In the genomic region with DNA sequence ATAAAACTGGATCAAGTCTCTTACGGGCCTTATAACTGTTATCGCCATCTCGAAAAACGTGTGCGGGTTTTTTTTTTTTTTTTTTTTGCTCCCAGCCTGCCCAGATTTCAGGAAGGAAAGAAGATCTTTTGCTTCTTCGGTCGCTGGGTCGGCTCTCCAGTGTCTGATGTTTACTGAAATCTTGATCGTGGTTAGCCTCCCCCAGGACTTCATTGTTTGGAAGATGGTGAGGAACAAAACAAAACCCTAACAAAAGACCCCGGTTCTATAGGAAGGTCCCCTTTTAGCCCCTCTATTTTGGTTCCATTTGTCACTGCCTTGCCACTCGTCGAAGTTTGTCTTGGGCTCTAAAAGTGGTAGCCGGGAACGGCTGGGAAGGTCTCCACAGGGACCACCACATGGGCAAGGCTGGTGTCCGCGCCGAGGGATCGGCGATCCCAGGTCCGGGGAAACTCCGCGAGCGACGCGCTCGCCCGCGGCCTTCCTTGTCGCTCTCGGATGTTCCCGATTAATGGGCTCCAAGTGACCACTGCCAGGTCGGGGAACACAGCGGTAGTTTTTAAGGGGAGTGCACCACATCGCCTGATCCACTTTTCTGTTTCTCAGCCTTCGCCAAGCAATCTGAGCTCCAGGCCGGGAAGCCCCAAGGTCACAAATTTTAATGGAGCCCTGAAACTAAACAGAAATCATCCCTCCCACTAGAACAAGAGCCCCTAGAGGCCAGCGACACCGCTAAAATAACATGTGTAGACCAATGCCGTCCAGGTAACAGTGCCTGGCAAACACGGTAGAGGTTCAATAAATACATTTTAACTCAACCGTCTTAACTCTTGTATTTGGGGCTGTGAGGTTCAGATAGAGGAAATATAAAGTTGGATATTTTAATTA, we compare ENCODE assay signal across 1 cellular context.
TF ChIP-seq lines count a peak whose summit lies in the region.

No MANE protein-coding gene starts in this region.

TF ChIP-seq in HepG2, 621 proteins besides CTCF, POLR2A, EP300 and RAD21 (continued from another document and continues in another):
- TF ChIP-seq NR2F6 (IDR thresholded peaks at IDR 0.05) (no peak), NR2F6 (CRISPR knock-in tag; IDR thresholded peaks at IDR 0.05) (no peak), MYC (CRISPR knock-in tag; IDR thresholded peaks at IDR 0.05; ENCODE audit: borderline replicate concordance) (no peak), RFX3 (CRISPR knock-in tag; IDR thresholded peaks at IDR 0.05) (no peak), ZBTB42 (CRISPR knock-in tag; IDR thresholded peaks at IDR 0.05) (peak; percentile 75; the same call in 1 of the 2 replicates), CCDC6 (CRISPR knock-in tag; IDR thresholded peaks at IDR 0.05) (no peak), MTA1 (CRISPR knock-in tag; IDR thresholded peaks at IDR 0.05; ENCODE audit: borderline replicate concordance) (no peak), ZEB1 (IDR thresholded peaks at IDR 0.05; ENCODE audit: insufficient replicate concordance, low read depth) (no peak), ZNF790 (CRISPR knock-in tag; IDR thresholded peaks at IDR 0.05; ENCODE audit: borderline replicate concordance) (no peak), DMAP1 (CRISPR knock-in tag; IDR thresholded peaks at IDR 0.05) (no peak; the same call in none of the 2 replicates), PHF8 (CRISPR knock-in tag; IDR thresholded peaks at IDR 0.05) (peak; percentile 63), ZNF841 (CRISPR knock-in tag; IDR thresholded peaks at IDR 0.05; ENCODE audit: borderline replicate concordance) (no peak), ZNF7 (CRISPR knock-in tag; IDR thresholded peaks at IDR 0.05) (no peak), NAIF1 (CRISPR knock-in tag; IDR thresholded peaks at IDR 0.05; ENCODE audit: borderline replicate concordance) (no peak), RBM22 (optimal IDR thresholded peaks at IDR 0.05; ENCODE audit: low read length) (peak; percentile 91), JUND (CRISPR knock-in tag; IDR thresholded peaks at IDR 0.05) (no peak), GFI1 (CRISPR knock-in tag; IDR thresholded peaks at IDR 0.05; ENCODE audit: borderline replicate concordance) (no peak), ZNF619 (CRISPR knock-in tag; IDR thresholded peaks at IDR 0.05) (peak; percentile 84; the same call in 1 of the 2 replicates), ZNF333 (CRISPR knock-in tag; IDR thresholded peaks at IDR 0.05; ENCODE audit: borderline replicate concordance) (no peak), STAG1 (CRISPR knock-in tag; IDR thresholded peaks at IDR 0.05) (no peak), SALL2 (CRISPR knock-in tag; IDR thresholded peaks at IDR 0.05) (no peak), ZNF383 (CRISPR knock-in tag; IDR thresholded peaks at IDR 0.05; ENCODE audit: borderline replicate concordance) (no peak), SYNCRIP (IDR thresholded peaks at IDR 0.05; ENCODE audit: insufficient read depth, low read depth, low read length) (no peak), JUNB (CRISPR knock-in tag; IDR thresholded peaks at IDR 0.05; ENCODE audit: borderline replicate concordance) (no peak), ZNF644 (CRISPR knock-in tag; IDR thresholded peaks at IDR 0.05; ENCODE audit: low read depth) (0 out of 2 replicates have a peak, but pooled peaks have one; percentile 20), ZFAT (CRISPR knock-in tag; conservative IDR thresholded peaks at IDR 0.05) (no peak), ZNF792 (CRISPR knock-in tag; IDR thresholded peaks at IDR 0.05) (no peak), MAF1 (CRISPR knock-in tag; IDR thresholded peaks at IDR 0.05; ENCODE audit: borderline replicate concordance) (no peak), ZNF567 (CRISPR knock-in tag; IDR thresholded peaks at IDR 0.05; ENCODE audit: borderline replicate concordance) (no peak), RBM39 (IDR thresholded peaks at IDR 0.05; ENCODE audit: low read depth, low read length, poor library complexity, severe bottlenecking) (no peak), ZSCAN25 (CRISPR knock-in tag; IDR thresholded peaks at IDR 0.05) (no peak; the same call in 1 of the 2 replicates), ZNF33B (CRISPR knock-in tag; IDR thresholded peaks at IDR 0.05) (peak; percentile 36; the same call in 1 of the 2 replicates)
- TF ChIP-seq, protein P1, sequence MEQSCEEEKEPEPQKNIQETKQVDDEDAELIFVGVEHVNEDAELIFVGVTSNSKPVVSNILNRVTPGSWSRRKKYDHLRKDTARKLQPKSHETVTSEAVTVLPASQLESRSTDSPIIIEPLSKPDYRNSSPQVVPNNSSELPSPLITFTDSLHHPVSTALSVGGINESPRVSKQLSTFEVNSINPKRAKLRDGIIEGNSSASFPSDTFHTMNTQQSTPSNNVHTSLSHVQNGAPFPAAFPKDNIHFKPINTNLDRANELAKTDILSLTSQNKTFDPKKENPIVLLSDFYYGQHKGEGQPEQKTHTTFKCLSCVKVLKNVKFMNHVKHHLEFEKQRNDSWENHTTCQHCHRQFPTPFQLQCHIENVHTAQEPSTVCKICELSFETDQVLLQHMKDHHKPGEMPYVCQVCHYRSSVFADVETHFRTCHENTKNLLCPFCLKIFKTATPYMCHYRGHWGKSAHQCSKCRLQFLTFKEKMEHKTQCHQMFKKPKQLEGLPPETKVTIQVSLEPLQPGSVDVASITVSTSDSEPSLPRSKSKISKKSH (CRISPR knock-in tag; IDR thresholded peaks at IDR 0.05; ENCODE audit: borderline replicate concordance), result no peak
- TF ChIP-seq, protein P2, sequence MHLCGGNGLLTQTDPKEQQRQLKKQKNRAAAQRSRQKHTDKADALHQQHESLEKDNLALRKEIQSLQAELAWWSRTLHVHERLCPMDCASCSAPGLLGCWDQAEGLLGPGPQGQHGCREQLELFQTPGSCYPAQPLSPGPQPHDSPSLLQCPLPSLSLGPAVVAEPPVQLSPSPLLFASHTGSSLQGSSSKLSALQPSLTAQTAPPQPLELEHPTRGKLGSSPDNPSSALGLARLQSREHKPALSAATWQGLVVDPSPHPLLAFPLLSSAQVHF (CRISPR knock-in tag; IDR thresholded peaks at IDR 0.05), result no peak
- TF ChIP-seq, protein P3, sequence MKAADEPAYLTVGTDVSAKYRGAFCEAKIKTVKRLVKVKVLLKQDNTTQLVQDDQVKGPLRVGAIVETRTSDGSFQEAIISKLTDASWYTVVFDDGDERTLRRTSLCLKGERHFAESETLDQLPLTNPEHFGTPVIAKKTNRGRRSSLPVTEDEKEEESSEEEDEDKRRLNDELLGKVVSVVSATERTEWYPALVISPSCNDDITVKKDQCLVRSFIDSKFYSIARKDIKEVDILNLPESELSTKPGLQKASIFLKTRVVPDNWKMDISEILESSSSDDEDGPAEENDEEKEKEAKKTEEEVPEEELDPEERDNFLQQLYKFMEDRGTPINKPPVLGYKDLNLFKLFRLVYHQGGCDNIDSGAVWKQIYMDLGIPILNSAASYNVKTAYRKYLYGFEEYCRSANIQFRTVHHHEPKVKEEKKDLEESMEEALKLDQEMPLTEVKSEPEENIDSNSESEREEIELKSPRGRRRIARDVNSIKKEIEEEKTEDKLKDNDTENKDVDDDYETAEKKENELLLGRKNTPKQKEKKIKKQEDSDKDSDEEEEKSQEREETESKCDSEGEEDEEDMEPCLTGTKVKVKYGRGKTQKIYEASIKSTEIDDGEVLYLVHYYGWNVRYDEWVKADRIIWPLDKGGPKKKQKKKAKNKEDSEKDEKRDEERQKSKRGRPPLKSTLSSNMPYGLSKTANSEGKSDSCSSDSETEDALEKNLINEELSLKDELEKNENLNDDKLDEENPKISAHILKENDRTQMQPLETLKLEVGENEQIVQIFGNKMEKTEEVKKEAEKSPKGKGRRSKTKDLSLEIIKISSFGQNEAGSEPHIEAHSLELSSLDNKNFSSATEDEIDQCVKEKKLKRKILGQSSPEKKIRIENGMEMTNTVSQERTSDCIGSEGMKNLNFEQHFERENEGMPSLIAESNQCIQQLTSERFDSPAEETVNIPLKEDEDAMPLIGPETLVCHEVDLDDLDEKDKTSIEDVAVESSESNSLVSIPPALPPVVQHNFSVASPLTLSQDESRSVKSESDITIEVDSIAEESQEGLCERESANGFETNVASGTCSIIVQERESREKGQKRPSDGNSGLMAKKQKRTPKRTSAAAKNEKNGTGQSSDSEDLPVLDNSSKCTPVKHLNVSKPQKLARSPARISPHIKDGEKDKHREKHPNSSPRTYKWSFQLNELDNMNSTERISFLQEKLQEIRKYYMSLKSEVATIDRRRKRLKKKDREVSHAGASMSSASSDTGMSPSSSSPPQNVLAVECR (CRISPR knock-in tag; IDR thresholded peaks at IDR 0.05; ENCODE audit: borderline replicate concordance), result peak; percentile 58
- TF ChIP-seq, protein P4, sequence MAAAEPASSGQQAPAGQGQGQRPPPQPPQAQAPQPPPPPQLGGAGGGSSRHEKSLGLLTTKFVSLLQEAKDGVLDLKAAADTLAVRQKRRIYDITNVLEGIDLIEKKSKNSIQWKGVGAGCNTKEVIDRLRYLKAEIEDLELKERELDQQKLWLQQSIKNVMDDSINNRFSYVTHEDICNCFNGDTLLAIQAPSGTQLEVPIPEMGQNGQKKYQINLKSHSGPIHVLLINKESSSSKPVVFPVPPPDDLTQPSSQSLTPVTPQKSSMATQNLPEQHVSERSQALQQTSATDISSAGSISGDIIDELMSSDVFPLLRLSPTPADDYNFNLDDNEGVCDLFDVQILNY (CRISPR knock-in tag; conservative IDR thresholded peaks at IDR 0.05), result no peak; the same call in 1 of the 2 replicates
- TF ChIP-seq, protein P5, sequence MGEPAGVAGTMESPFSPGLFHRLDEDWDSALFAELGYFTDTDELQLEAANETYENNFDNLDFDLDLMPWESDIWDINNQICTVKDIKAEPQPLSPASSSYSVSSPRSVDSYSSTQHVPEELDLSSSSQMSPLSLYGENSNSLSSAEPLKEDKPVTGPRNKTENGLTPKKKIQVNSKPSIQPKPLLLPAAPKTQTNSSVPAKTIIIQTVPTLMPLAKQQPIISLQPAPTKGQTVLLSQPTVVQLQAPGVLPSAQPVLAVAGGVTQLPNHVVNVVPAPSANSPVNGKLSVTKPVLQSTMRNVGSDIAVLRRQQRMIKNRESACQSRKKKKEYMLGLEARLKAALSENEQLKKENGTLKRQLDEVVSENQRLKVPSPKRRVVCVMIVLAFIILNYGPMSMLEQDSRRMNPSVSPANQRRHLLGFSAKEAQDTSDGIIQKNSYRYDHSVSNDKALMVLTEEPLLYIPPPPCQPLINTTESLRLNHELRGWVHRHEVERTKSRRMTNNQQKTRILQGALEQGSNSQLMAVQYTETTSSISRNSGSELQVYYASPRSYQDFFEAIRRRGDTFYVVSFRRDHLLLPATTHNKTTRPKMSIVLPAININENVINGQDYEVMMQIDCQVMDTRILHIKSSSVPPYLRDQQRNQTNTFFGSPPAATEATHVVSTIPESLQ (CRISPR knock-in tag; conservative IDR thresholded peaks at IDR 0.05), result peak; percentile 50; the same call in 1 of the 2 replicates
- TF ChIP-seq, protein P6, sequence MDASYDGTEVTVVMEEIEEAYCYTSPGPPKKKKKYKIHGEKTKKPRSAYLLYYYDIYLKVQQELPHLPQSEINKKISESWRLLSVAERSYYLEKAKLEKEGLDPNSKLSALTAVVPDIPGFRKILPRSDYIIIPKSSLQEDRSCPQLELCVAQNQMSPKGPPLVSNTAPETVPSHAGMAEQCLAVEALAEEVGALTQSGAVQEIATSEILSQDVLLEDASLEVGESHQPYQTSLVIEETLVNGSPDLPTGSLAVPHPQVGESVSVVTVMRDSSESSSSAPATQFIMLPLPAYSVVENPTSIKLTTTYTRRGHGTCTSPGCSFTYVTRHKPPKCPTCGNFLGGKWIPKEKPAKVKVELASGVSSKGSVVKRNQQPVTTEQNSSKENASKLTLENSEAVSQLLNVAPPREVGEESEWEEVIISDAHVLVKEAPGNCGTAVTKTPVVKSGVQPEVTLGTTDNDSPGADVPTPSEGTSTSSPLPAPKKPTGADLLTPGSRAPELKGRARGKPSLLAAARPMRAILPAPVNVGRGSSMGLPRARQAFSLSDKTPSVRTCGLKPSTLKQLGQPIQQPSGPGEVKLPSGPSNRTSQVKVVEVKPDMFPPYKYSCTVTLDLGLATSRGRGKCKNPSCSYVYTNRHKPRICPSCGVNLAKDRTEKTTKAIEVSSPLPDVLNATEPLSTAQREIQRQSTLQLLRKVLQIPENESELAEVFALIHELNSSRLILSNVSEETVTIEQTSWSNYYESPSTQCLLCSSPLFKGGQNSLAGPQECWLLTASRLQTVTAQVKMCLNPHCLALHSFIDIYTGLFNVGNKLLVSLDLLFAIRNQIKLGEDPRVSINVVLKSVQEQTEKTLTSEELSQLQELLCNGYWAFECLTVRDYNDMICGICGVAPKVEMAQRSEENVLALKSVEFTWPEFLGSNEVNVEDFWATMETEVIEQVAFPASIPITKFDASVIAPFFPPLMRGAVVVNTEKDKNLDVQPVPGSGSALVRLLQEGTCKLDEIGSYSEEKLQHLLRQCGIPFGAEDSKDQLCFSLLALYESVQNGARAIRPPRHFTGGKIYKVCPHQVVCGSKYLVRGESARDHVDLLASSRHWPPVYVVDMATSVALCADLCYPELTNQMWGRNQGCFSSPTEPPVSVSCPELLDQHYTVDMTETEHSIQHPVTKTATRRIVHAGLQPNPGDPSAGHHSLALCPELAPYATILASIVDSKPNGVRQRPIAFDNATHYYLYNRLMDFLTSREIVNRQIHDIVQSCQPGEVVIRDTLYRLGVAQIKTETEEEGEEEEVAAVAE (CRISPR knock-in tag; IDR thresholded peaks at IDR 0.05; ENCODE audit: borderline replicate concordance), result no peak
- TF ChIP-seq, protein P7, sequence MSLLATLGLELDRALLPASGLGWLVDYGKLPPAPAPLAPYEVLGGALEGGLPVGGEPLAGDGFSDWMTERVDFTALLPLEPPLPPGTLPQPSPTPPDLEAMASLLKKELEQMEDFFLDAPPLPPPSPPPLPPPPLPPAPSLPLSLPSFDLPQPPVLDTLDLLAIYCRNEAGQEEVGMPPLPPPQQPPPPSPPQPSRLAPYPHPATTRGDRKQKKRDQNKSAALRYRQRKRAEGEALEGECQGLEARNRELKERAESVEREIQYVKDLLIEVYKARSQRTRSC (CRISPR knock-in tag; IDR thresholded peaks at IDR 0.05; ENCODE audit: low read depth), result no peak
- TF ChIP-seq, protein P8, sequence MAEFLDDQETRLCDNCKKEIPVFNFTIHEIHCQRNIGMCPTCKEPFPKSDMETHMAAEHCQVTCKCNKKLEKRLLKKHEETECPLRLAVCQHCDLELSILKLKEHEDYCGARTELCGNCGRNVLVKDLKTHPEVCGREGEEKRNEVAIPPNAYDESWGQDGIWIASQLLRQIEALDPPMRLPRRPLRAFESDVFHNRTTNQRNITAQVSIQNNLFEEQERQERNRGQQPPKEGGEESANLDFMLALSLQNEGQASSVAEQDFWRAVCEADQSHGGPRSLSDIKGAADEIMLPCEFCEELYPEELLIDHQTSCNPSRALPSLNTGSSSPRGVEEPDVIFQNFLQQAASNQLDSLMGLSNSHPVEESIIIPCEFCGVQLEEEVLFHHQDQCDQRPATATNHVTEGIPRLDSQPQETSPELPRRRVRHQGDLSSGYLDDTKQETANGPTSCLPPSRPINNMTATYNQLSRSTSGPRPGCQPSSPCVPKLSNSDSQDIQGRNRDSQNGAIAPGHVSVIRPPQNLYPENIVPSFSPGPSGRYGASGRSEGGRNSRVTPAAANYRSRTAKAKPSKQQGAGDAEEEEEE (CRISPR knock-in tag; IDR thresholded peaks at IDR 0.05; ENCODE audit: borderline replicate concordance), result no peak
- TF ChIP-seq, protein P9, sequence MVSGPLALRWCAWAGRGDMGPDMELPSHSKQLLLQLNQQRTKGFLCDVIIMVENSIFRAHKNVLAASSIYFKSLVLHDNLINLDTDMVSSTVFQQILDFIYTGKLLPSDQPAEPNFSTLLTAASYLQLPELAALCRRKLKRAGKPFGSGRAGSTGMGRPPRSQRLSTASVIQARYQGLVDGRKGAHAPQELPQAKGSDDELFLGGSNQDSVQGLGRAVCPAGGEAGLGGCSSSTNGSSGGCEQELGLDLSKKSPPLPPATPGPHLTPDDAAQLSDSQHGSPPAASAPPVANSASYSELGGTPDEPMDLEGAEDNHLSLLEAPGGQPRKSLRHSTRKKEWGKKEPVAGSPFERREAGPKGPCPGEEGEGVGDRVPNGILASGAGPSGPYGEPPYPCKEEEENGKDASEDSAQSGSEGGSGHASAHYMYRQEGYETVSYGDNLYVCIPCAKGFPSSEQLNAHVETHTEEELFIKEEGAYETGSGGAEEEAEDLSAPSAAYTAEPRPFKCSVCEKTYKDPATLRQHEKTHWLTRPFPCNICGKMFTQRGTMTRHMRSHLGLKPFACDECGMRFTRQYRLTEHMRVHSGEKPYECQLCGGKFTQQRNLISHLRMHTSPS (CRISPR knock-in tag; IDR thresholded peaks at IDR 0.05; ENCODE audit: low read depth), result peak; percentile 53; the same call in 1 of the 2 replicates
